Comparison of ENCODE assay signal across 9 cellular contexts in the genomic region with DNA sequence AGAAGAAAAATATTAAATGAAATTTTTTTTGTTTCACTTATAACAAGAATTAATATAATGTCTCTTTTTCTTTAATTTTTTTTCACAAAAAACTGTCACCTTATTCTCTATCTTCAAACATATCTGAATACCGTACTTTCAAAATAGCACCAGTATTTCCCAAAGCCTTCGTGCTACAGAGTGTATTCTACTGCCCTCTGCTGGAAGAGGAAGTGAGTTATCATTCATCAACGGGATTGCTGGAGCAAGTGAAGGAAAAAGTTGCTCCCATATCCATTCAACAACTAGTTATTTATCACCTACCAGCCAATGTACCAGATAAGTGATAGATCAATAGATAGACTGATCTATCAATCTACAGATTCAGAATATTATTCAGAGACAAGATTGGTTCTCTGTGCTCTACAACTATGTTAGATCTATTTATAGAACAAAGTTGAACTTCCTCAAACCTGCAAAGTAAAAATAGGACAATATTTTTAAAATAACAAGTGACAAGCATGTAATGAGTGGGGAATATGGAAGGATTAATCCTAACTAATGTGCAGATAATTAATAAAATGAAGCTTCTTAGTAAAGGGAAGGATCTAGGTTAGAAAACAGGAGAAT. TPM values are rescaled to one million over a fixed set of nuclear protein-coding genes. Genes with fewer than 3 reads are reported as not detected.
DNase-seq lines count a peak whose midpoint lies in the region; ATAC-seq, FAIRE-seq and TF ChIP-seq lines count a peak whose summit lies in the region.
"Had no signal": no experiment of that assay in that cellular context is flagged by ENCODE, and none has a peak within 500 bp of the region (broad histone marks: within the 10 kb centered on the region; RNA-seq: fewer than 3 reads in every experiment).

No MANE protein-coding gene starts in this region.

- no peak overlapping the region for H3K4me3 Mint-ChIP-seq in CD4-positive, alpha-beta T cell
- H3K4me3 Mint-ChIP-seq in neural progenitor cell (no peak overlapping the region), T-cell (no peak overlapping the region)
- H3K4me3 Mint-ChIP-seq in activated T-helper 17 cell treated with anti-CD3 and anti-CD28 coated beads, Interleukin-2, amount 50 U/mL, for 72 hours, result no peak overlapping the region

- H3K18ac ChIP-seq in H1 (ENCODE audit: extremely low read depth, low read length), result no peak overlapping the region

- H3K9me3 Mint-ChIP-seq in CD4-positive, alpha-beta T cell, result no peaks in the 10 kb centered on the region
- H3K9me3 Mint-ChIP-seq in neural progenitor cell (no peaks in the 10 kb centered on the region), T-cell (peaks cover 0 to 6% (median 0%) of the 10 kb centered on the region in 3 donors)
- no peaks in the 10 kb centered on the region for H3K9me3 Mint-ChIP-seq in activated T-helper 17 cell treated with anti-CD3 and anti-CD28 coated beads, Interleukin-2, amount 50 U/mL, for 72 hours

- no peaks in the 10 kb centered on the region for H3K79me1 ChIP-seq in H1 (ENCODE audit: low read depth, low read length)

- H3F3A ChIP-seq in neural progenitor cell (ENCODE audit: low read depth), result no peaks in the 10 kb centered on the region

- no peak overlapping the region for H4K91ac ChIP-seq in H1 (replicated peaks; ENCODE audit: insufficient read length, low read length)

- ATAC-seq in CD4-positive, alpha-beta T cell (ENCODE audit: poor library complexity), result no peak
- peak; percentile 80 for ATAC-seq in GM18868 (IDR thresholded peaks at IDR 0.05; ENCODE audit: unreplicated experiment)
- peak; percentile 61 for ATAC-seq in HG03460 (IDR thresholded peaks at IDR 0.05; ENCODE audit: unreplicated experiment)
- no peak for ATAC-seq in activated T-helper 17 cell treated with anti-CD3 and anti-CD28 coated beads, Interleukin-2, amount 50 U/mL, for 72 hours (replicated peaks)
- ATAC-seq in T-cell (replicated peaks in 1 of 4), result no peak

- H3K4me3 ChIP-seq in NT2/D1 (ENCODE audit: insufficient read length, low read depth) (no peak overlapping the region), H1 (ENCODE audit: extremely low read depth in 1 of 4, insufficient read depth in 2 of 4, low read depth in 3 of 4, low read length in 4 of 4) (no peak overlapping the region), neural progenitor cell (no peak overlapping the region)
- H3K4me3 ChIP-seq: SJSA1 had no signal

- DNase-seq in CD4-positive, alpha-beta T cell, result no peak
- DNase-seq in NT2/D1 (ENCODE audit: low read depth, low spot score) (peak; percentile 33), H1 (ENCODE audit: low read depth in 1 of 2, low spot score in 2 of 2) (no peak), neural progenitor cell (ENCODE audit: low spot score) (peak; percentile 79), T-cell (no peak)

- H3K27me3 Mint-ChIP-seq in CD4-positive, alpha-beta T cell, result peaks cover 4% of the 10 kb centered on the region
- H3K27me3 Mint-ChIP-seq in neural progenitor cell (ENCODE audit: insufficient read depth, low read depth) (no peaks in the 10 kb centered on the region), T-cell (peaks cover 2 to 8% of the 10 kb centered on the region in 2 donors)
- peaks cover 3% of the 10 kb centered on the region for H3K27me3 Mint-ChIP-seq in activated T-helper 17 cell treated with anti-CD3 and anti-CD28 coated beads, Interleukin-2, amount 50 U/mL, for 72 hours

- H3K79me2 ChIP-seq in H1 (ENCODE audit: control insufficient read depth in 1 of 2, insufficient read depth in 2 of 2, low read length in 2 of 2) (no peaks in the 10 kb centered on the region), neural progenitor cell (ENCODE audit: low read depth) (no peaks in the 10 kb centered on the region)

- H4K8ac ChIP-seq in H1 (ENCODE audit: extremely low read depth, insufficient read depth, low read length), result no peak overlapping the region

- no peaks in the 10 kb centered on the region; the same call in 1 of the 2 replicates for H3K23me2 ChIP-seq in H1 (ENCODE audit: low read depth, low read length)

- no peak overlapping the region for H3K4ac ChIP-seq in H1 (replicated peaks; ENCODE audit: insufficient read length, low read depth, low read length)

- H3K27ac ChIP-seq in CD4-positive, alpha-beta T cell (ENCODE audit: low read depth, low read length), result no peak overlapping the region
- H3K27ac ChIP-seq in H1 (ENCODE audit: low read depth, low read length) (no peak overlapping the region), neural progenitor cell (no peak overlapping the region)
- H3K27ac ChIP-seq: SJSA1 had no signal

- no peak overlapping the region for H2AFZ ChIP-seq in H1 (ENCODE audit: low read length)
- no peak overlapping the region for H2AFZ ChIP-seq in neural progenitor cell (replicated peaks)

- FAIRE-seq in H1 (lab: Jason Lieb, UNC), result peak; percentile 95

- no peaks in the 10 kb centered on the region for H3K27me3 ChIP-seq in CD4-positive, alpha-beta T cell (ENCODE audit: control insufficient read depth, insufficient read depth, low read length)
- no peaks in the 10 kb centered on the region for H3K27me3 ChIP-seq in NT2/D1 (ENCODE audit: insufficient read depth, insufficient read length)
- H3K27me3 ChIP-seq in H1 (replicated peaks in 1 of 4; ENCODE audit: control insufficient read depth in 3 of 4, extremely low read depth in 1 of 4, insufficient read depth in 3 of 4, low read length in 3 of 4), result no peaks in the 10 kb centered on the region
- peaks cover 48% of the 10 kb centered on the region for H3K27me3 ChIP-seq in neural progenitor cell
- H3K27me3 ChIP-seq: SJSA1 had no signal

- TF ChIP-seq EP300 in H1 (IDR thresholded peaks at IDR 0.05; ENCODE audit: borderline replicate concordance in 1 of 2, low read depth in 2 of 2, low read length in 2 of 2), result no peak

- H3K9me3 ChIP-seq in CD4-positive, alpha-beta T cell (ENCODE audit: control insufficient read depth, low read length), result no peaks in the 10 kb centered on the region
- H3K9me3 ChIP-seq in NT2/D1 (ENCODE audit: insufficient read depth, low read length) (no peaks in the 10 kb centered on the region), H1 (ENCODE audit: insufficient read depth in 2 of 2, low read depth in 1 of 2, low read length in 1 of 2) (no peaks in the 10 kb centered on the region), neural progenitor cell (ENCODE audit: low read depth) (no peaks in the 10 kb centered on the region)
- H3K9me3 ChIP-seq: SJSA1 had no signal

- no peak overlapping the region for H3K56ac ChIP-seq in H1 (replicated peaks; ENCODE audit: insufficient read length, low read depth, low read length)

- H3K23ac ChIP-seq in H1 (ENCODE audit: insufficient read length), result no peak overlapping the region

- CTCF ChIA-PET in CD4-positive, alpha-beta T cell (lab: Charles Lee), result no interaction called here
- CTCF ChIA-PET in H1 (lab: Charles Lee; ENCODE audit: partially characterized antibody) (interaction anchor here (0.9 to 1.2 kb wide), 4 partner anchors 9 to 1122 kb away, joined by 3 to 7 read pairs (median 3); no protein-coding TSS in a partner anchor), T-cell (lab: Charles Lee) (no interaction called here)

- H3K4me1 ChIP-seq in NT2/D1 (ENCODE audit: insufficient read depth, insufficient read length) (no peaks in the 10 kb centered on the region), H1 (replicated peaks in 1 of 4; ENCODE audit: control insufficient read depth in 3 of 4, insufficient read depth in 4 of 4, low read length in 3 of 4) (no peaks in the 10 kb centered on the region), neural progenitor cell (no peaks in the 10 kb centered on the region)
- H3K4me1 ChIP-seq: SJSA1 had no signal

- H3K27ac Mint-ChIP-seq in CD4-positive, alpha-beta T cell, result no peak overlapping the region
- H3K27ac Mint-ChIP-seq in neural progenitor cell (no peak overlapping the region), T-cell (no peak overlapping the region)
- no peak overlapping the region for H3K27ac Mint-ChIP-seq in activated T-helper 17 cell treated with anti-CD3 and anti-CD28 coated beads, Interleukin-2, amount 50 U/mL, for 72 hours

- no peak overlapping the region for H2BK20ac ChIP-seq in H1 (ENCODE audit: low read length)

- peak; percentile 89 to 90 for TF ChIP-seq RAD21 in H1 (IDR thresholded peaks at IDR 0.05 in 1 of 2, conservative IDR thresholded peaks at IDR 0.05 in 1 of 2; ENCODE audit: low read depth in 2 of 2, low read length in 2 of 2)

- POLR2A ChIA-PET in CD4-positive, alpha-beta T cell (lab: Charles Lee), result no interaction called here
- POLR2A ChIA-PET in H1 (lab: Charles Lee; ENCODE audit: partially characterized antibody) (no interaction called here), T-cell (lab: Charles Lee) (no interaction called here)

- no peaks in the 10 kb centered on the region for H3K36me3 Mint-ChIP-seq in CD4-positive, alpha-beta T cell (ENCODE audit: low read depth)
- H3K36me3 Mint-ChIP-seq in neural progenitor cell (no peaks in the 10 kb centered on the region), T-cell (no peaks in the 10 kb centered on the region)
- no peaks in the 10 kb centered on the region for H3K36me3 Mint-ChIP-seq in activated T-helper 17 cell treated with anti-CD3 and anti-CD28 coated beads, Interleukin-2, amount 50 U/mL, for 72 hours (ENCODE audit: low read depth)

- intact Hi-C loops in CD4-positive, alpha-beta T cell (cut with DNase I, micrococcal nuclease), result no loop called here

- no peak overlapping the region for H4K5ac ChIP-seq in H1 (ENCODE audit: insufficient read length, low read depth, low read length)

- H2BK5ac ChIP-seq in H1 (ENCODE audit: low read depth, low read length), result no peak overlapping the region

- no peak overlapping the region for H2BK120ac ChIP-seq in H1 (replicated peaks; ENCODE audit: low read depth, low read length)

- H3K9ac ChIP-seq in NT2/D1 (ENCODE audit: insufficient read length, low read depth) (no peak overlapping the region), H1 (replicated peaks in 1 of 4; ENCODE audit: extremely low read depth in 1 of 4, low read depth in 3 of 4, low read length in 3 of 4) (no peak overlapping the region), neural progenitor cell (no peak overlapping the region)

- H2AK5ac ChIP-seq in H1 (ENCODE audit: low read depth, low read length), result no peak overlapping the region

- no peaks in the 10 kb centered on the region for H4K20me1 ChIP-seq in H1 (replicated peaks in 1 of 2; ENCODE audit: control insufficient read depth in 1 of 2, insufficient read depth in 2 of 2, low read length in 2 of 2)
- H4K20me1 ChIP-seq in neural progenitor cell (ENCODE audit: low read depth), result no peaks in the 10 kb centered on the region

- H3K36me3 ChIP-seq in NT2/D1 (ENCODE audit: insufficient read depth, insufficient read length, low read length) (no peaks in the 10 kb centered on the region), H1 (ENCODE audit: control insufficient read depth in 2 of 4, insufficient read depth in 4 of 4, low read length in 3 of 4) (no peaks in the 10 kb centered on the region), neural progenitor cell (no peaks in the 10 kb centered on the region)
- H3K36me3 ChIP-seq: SJSA1 had no signal

- H3K4me1 Mint-ChIP-seq in CD4-positive, alpha-beta T cell (ENCODE audit: low read depth), result no peaks in the 10 kb centered on the region
- H3K4me1 Mint-ChIP-seq in neural progenitor cell (no peaks in the 10 kb centered on the region), T-cell (no peaks in the 10 kb centered on the region)
- no peaks in the 10 kb centered on the region for H3K4me1 Mint-ChIP-seq in activated T-helper 17 cell treated with anti-CD3 and anti-CD28 coated beads, Interleukin-2, amount 50 U/mL, for 72 hours

- WGBS in H1 (ENCODE audit: extremely low coverage in 1 of 2, insufficient coverage in 1 of 2, insufficient read length in 1 of 2, insufficient replicate concordance in 2 of 2, low coverage in 1 of 2, low lambda C conversion rate in 2 of 2, missing lambda C conversion rate in 1 of 2), 2 experiments, result 19% methylated on average over 3 of the region's 3 CpGs; no CpG with 5 or more reads in 1 of the 2 experiments

- peak; percentile 32 for TF ChIP-seq CTCF in CD4-positive, alpha-beta T cell (IDR thresholded peaks at IDR 0.05)
- TF ChIP-seq CTCF in H1 (IDR thresholded peaks at IDR 0.05; ENCODE audit: control extremely low read depth in 1 of 3, insufficient read depth in 1 of 3, low read depth in 1 of 3, low read length in 3 of 3) (peak in 2 of 3 experiments; percentile 69 to 77; a peak in 3 of 4 replicates), neural progenitor cell (IDR thresholded peaks at IDR 0.05) (peak; percentile 82)

- TF ChIP-seq POLR2A in H1 (IDR thresholded peaks at IDR 0.05; ENCODE audit: control extremely low read depth in 1 of 2, low read depth in 2 of 2, low read length in 2 of 2), result no peak

- H2BK12ac ChIP-seq in H1 (ENCODE audit: low read depth, low read length), result no peak overlapping the region

- no peak overlapping the region for H3K14ac ChIP-seq in H1 (ENCODE audit: insufficient read length)

- H3K4me2 ChIP-seq in H1 (ENCODE audit: insufficient read depth in 1 of 2, low read depth in 2 of 2, low read length in 2 of 2), result no peak overlapping the region
- H3K4me2 ChIP-seq in neural progenitor cell, result no peak overlapping the region

- H2BK15ac ChIP-seq in H1 (ENCODE audit: low read length), result no peak overlapping the region

RNA-seq across cellular contexts. Expression of a gene that starts 26.7 kb away (rescaled TPM):
- not detected for total RNA-seq in CD4-positive, alpha-beta T cell
- not detected in 2 replicates for total RNA-seq in H1 (2021; fragmentation: NEBNext Ultra II Directional; extraction: Animal tissue kit (Norgen Biotek cat#: 25700))
- 0.05 TPM in 1 of 2 replicates, not detected in the other for polyA plus RNA-seq in H1 (2011; rRNA removed)
- polyA plus RNA-seq in H1 (2011; cell fraction: cytosol; rRNA removed), result 0.01 TPM
- 0.01 TPM for polyA plus RNA-seq in H1 (2011; cell fraction: nucleus; rRNA removed)
- 0.05 to 0.17 TPM (median 0.16 TPM) in 3 of 4 replicates, not detected in the other for polyA plus RNA-seq in H1 (2012, experiment 1 of 2)
- 0.03 TPM for polyA plus RNA-seq in H1 (2012, experiment 2 of 2)
- polyA plus RNA-seq in H1 (2013, experiment 1 of 2), result not detected
- not detected for polyA plus RNA-seq in H1 (2013, experiment 2 of 2)
- 0.09 TPM in 1 of 2 replicates, not detected in the other for polyA minus RNA-seq in H1 (2011; rRNA and poly(A)+ RNA removed)
- polyA minus RNA-seq in H1 (2011; cell fraction: cytosol; rRNA and poly(A)+ RNA removed), result not detected
- polyA minus RNA-seq in H1 (2011; cell fraction: nucleus; rRNA and poly(A)+ RNA removed), result not detected
- total RNA-seq in neural progenitor cell (ENCODE audit: low replicate concordance), result 0.15 TPM in 1 of 2 replicates, not detected in the other
- not detected for total RNA-seq in activated T-helper 17 cell treated with anti-CD3 and anti-CD28 coated beads, Interleukin-2, amount 50 U/mL, for 72 hours
- not detected for total RNA-seq in T-cell
- total RNA-seq: SJSA1 had no signal

Comparison
In these comparisons a context has a peak if more than half of its experiments do, and no peak if none do; other contexts are left out.
1. ATAC-seq: peak in GM18868 (single experiment) and HG03460 (single experiment); none in CD4-positive, alpha-beta T cell (single experiment), activated T-helper 17 cell treated with anti-CD3 and anti-CD28 coated beads, Interleukin-2, amount 50 U/mL, for 72 hours (single experiment) and T-cell (0 of 4).
2. DNase-seq: peak in NT2/D1 (single experiment) and neural progenitor cell (single experiment); none in CD4-positive, alpha-beta T cell (0 of 10), H1 (0 of 2) and T-cell (0 of 34).
3. CTCF ChIP-seq: peak in every context shown above with its lines; median percentile 82 in neural progenitor cell; 73 in H1; 32 in CD4-positive, alpha-beta T cell.